ENCODE assay signal across 27 cellular contexts in the genomic region with DNA sequence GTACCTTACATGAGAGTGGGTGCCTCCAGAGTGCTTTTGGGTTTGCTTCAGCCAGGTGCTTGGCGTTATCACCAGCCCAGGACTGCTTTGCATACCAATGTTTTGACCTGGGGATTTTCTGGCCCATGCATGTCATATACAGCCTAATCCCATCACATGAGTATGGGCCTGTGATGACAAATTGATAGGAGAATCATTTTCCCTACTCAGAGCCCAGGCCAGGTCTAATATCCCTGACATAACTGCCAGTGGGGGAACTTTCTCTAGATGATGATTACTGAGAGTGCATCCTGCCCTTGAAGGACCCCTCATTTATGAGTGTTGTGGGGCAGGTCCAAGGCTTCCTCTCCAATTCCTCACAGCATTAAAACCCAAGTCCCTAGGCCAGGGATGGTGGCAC.
"Had no signal": no experiment of that assay in that cellular context is flagged by ENCODE, and none has a peak within 500 bp of the region (broad histone marks: within the 10 kb centered on the region; RNA-seq: fewer than 3 reads in every experiment).

No MANE protein-coding gene starts in this region.

- H3K4me3 ChIP-seq: gastrocnemius medialis, mucosa of descending colon, prostate gland, right atrium auricular region, smooth muscle cell, suprapubic skin, transverse colon, upper lobe of right lung, uterus had no signal

- H3K36me3 Mint-ChIP-seq: mesothelial cell of epicardium, naive B cell had no signal

- H3K27me3 ChIP-seq: gastrocnemius medialis, right atrium auricular region, upper lobe of right lung, uterus had no signal

- DNase-seq: cortex of kidney; effector memory CD8-positive, alpha-beta T cell; foreskin fibroblast; gastrocnemius medialis; head of caudate nucleus; kidney; mesenchymal stem cell; mucosa of descending colon; naive B cell; stimulated activated CD4-positive, alpha-beta T cell treated with anti-CD3 and anti-CD28 coated beads, Interleukin-12 subunit alpha, Interleukin-12 subunit beta, amount 100 ng/mL, for 4 hours; stimulated activated CD4-positive, alpha-beta T cell treated with anti-CD3 and anti-CD28 coated beads, Interleukin-1b, Interleukin-23, amount 100 ng/mL, for 48 hours; stimulated activated CD4-positive, alpha-beta T cell treated with anti-CD3 and anti-CD28 coated beads, Interleukin-4, amount 100 ng/mL, for 1 hour; stimulated activated CD8-positive, alpha-beta memory T cell treated with anti-CD3 and anti-CD28 coated beads, Interleukin-4, amount 100 ng/mL, for 48 hours; stimulated activated naive CD4-positive, alpha-beta T cell; stimulated activated naive CD8-positive, alpha-beta T cell treated with anti-CD3 and anti-CD28 coated beads, Interleukin-15, amount 100 ng/mL, for 72 hours; transverse colon; upper lobe of right lung; uterus had no signal

- H3K4me1 ChIP-seq: parathyroid adenoma had no signal

- ATAC-seq: effector memory CD8-positive, alpha-beta T cell; gastrocnemius medialis; left lobe of liver; mucosa of descending colon; sciatic nerve; stimulated activated naive CD8-positive, alpha-beta T cell treated with anti-CD3 and anti-CD28 coated beads, Interleukin-15, amount 100 ng/mL, for 72 hours; upper lobe of right lung had no signal

- H3K4me3 Mint-ChIP-seq: effector memory CD8-positive, alpha-beta T cell; mesothelial cell of epicardium; stimulated activated naive CD8-positive, alpha-beta T cell treated with anti-CD3 and anti-CD28 coated beads, Interleukin-15, amount 100 ng/mL, for 72 hours had no signal

- H3K9me3 Mint-ChIP-seq: effector memory CD8-positive, alpha-beta T cell; mesothelial cell of epicardium; stimulated activated naive CD8-positive, alpha-beta T cell treated with anti-CD3 and anti-CD28 coated beads, Interleukin-15, amount 100 ng/mL, for 72 hours had no signal

- H3K27ac ChIP-seq: gastrocnemius medialis, neutrophil, parathyroid adenoma, prostate gland, right atrium auricular region, suprapubic skin, transverse colon, upper lobe of right lung, uterus had no signal

- H3K27ac Mint-ChIP-seq: mesothelial cell of epicardium, naive B cell had no signal

- H3K9me3 ChIP-seq: gastrocnemius medialis, mucosa of descending colon, neutrophil, prostate gland, right atrium auricular region, suprapubic skin, transverse colon, upper lobe of right lung, uterus had no signal

- H3K36me3 ChIP-seq: gastrocnemius medialis, neutrophil, prostate gland, right atrium auricular region, suprapubic skin, transverse colon, upper lobe of right lung, uterus had no signal
